16 cellular contexts compared by ENCODE assay signal in the genomic region with DNA sequence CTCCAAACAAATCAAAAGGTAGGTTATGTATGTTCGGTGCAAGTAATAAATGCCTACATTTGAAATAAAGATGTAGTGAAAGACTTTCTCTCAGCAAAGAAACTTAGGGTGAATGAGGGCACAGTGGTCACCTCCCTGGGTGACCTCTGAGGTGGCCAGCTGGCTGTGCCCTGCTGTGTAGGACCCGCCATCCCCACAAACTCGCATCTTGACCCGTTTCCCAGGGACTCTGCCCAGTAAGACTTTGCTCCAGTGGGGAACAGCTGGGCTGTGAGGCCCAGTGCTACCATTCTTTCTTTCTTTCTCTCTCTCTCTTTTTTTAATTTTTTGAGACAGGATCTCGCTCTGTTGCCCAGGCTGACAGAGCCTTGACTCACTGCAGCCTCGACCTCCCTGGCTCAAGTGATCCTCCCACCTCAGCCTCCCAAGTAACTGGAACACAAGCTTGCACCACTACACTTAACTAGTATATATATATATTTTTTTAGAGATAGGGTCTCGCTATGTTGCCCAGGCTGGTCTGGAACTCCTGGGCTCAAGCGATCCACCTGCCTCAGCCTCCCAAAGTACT. TPM values are rescaled to one million over a fixed set of nuclear protein-coding genes. Genes with fewer than 3 reads are reported as not detected.
A peak's percentile ranks its signal among the peaks of the same experiment; 100 is the strongest.
DNase-seq lines count a peak whose midpoint lies in the region; ATAC-seq and TF ChIP-seq lines count a peak whose summit lies in the region.
"Had no signal": no experiment of that assay in that cellular context is flagged by ENCODE, and none has a peak within 500 bp of the region (broad histone marks: within the 10 kb centered on the region; RNA-seq: fewer than 3 reads in every experiment).

No MANE protein-coding gene starts in this region.

- H3K9me3 ChIP-seq in endodermal cell (ENCODE audit: control insufficient read depth, low read length) (no peaks in the 10 kb centered on the region), gastrocnemius medialis (no peaks in the 10 kb centered on the region)

- CTCF ChIA-PET in activated naive CD4-positive, alpha-beta T cell treated with anti-CD3 and anti-CD28 coated beads for 36 hours (lab: Charles Lee): interaction anchor here (0.7 kb wide), 1 partner anchor 201 kb away, joined by 3 read pairs; no protein-coding TSS in a partner anchor

- peak overlapping the region; percentile 59 for H3K27ac Mint-ChIP-seq in activated naive CD4-positive, alpha-beta T cell treated with anti-CD3 and anti-CD28 coated beads for 36 hours
- no peak overlapping the region for H3K27ac Mint-ChIP-seq in endodermal cell
- no peak overlapping the region for H3K27ac Mint-ChIP-seq in stimulated activated memory B cell treated with anti-CD40 and anti-IgM and Interleukin-4, amounts not matched to agents 10 μg/mL and 1 μg/mL and 100 μg/mL, for 72 hours
- H3K27ac Mint-ChIP-seq: CD8-positive, alpha-beta memory T cell had no signal

- H3K9me3 Mint-ChIP-seq in activated naive CD4-positive, alpha-beta T cell treated with anti-CD3 and anti-CD28 coated beads for 36 hours: no peaks in the 10 kb centered on the region
- H3K9me3 Mint-ChIP-seq in endodermal cell: no peaks in the 10 kb centered on the region
- peaks cover 2% of the 10 kb centered on the region for H3K9me3 Mint-ChIP-seq in stimulated activated memory B cell treated with anti-CD40 and anti-IgM and Interleukin-4, amounts not matched to agents 10 μg/mL and 1 μg/mL and 100 μg/mL, for 72 hours
- H3K9me3 Mint-ChIP-seq: CD8-positive, alpha-beta memory T cell had no signal

- DNase-seq in activated naive CD4-positive, alpha-beta T cell treated with anti-CD3 and anti-CD28 coated beads for 36 hours: no peak
- no peak for DNase-seq in activated naive CD4-positive, alpha-beta T cell (lab: John Stamatoyannopoulos, UW)
- DNase-seq in endodermal cell (peak; percentile 17), left lobe of liver (ENCODE audit: low spot score) (no peak), gastrocnemius medialis (no peak), NCI-H2196 treated with DMSO at 0.1 percent for 48 hours (lab: John Stamatoyannopoulos, UW; ENCODE audit: unreplicated experiment) (no peak)
- no peak for DNase-seq in activated CD4-positive, alpha-beta T cell treated with anti-CD3 and anti-CD28 coated beads for 4 hours
- DNase-seq: CD8-positive, alpha-beta memory T cell; DMS79; IMR-90; NCI-H1105 treated with DMSO at 0.1 percent for 48 hours; NCI-H187; NCI-H69 had no signal

- WGBS in endodermal cell (ENCODE audit: insufficient coverage in 1 of 2, insufficient read length in 1 of 2), 2 experiments: 86 to 87% methylated on average over 5 to 8 of the region's 8 CpGs

- peak; percentile 46 for ATAC-seq in left lobe of liver
- ATAC-seq in gastrocnemius medialis: peak in 1 of 2 donors; percentile 4
- ATAC-seq in stimulated activated memory B cell treated with anti-CD40 and anti-IgM and Interleukin-4, amounts not matched to agents 10 μg/mL and 1 μg/mL and 100 μg/mL, for 72 hours: no peak

- H3K4me3 ChIP-seq in endodermal cell (ENCODE audit: low read length) (no peak overlapping the region), gastrocnemius medialis (no peak overlapping the region)
- H3K4me3 ChIP-seq: BLaER1 treated with 17β-estradiol and CSF1 and Interleukin-3, amounts not matched to agents 10 nM and 100 nM had no signal

- intact Hi-C loops in activated naive CD4-positive, alpha-beta T cell treated with anti-CD3 and anti-CD28 coated beads for 36 hours (cut with micrococcal nuclease): no loop called here
- intact Hi-C loops in gastrocnemius medialis (cut with DNase I; ENCODE audit: low total_unique reads): no loop called here

- no peak for TF ChIP-seq CTCF in endodermal cell (conservative IDR thresholded peaks at IDR 0.05)
- no peak for TF ChIP-seq CTCF in gastrocnemius medialis (IDR thresholded peaks at IDR 0.05 in 4 of 5, conservative IDR thresholded peaks at IDR 0.05 in 1 of 5)

- no peaks in the 10 kb centered on the region for H3K27me3 Mint-ChIP-seq in activated naive CD4-positive, alpha-beta T cell treated with anti-CD3 and anti-CD28 coated beads for 36 hours (ENCODE audit: low read depth)
- peaks cover 1% of the 10 kb centered on the region for H3K27me3 Mint-ChIP-seq in endodermal cell (ENCODE audit: insufficient read depth)
- peaks cover 4% of the 10 kb centered on the region for H3K27me3 Mint-ChIP-seq in stimulated activated memory B cell treated with anti-CD40 and anti-IgM and Interleukin-4, amounts not matched to agents 10 μg/mL and 1 μg/mL and 100 μg/mL, for 72 hours

- TF ChIP-seq POLR2A in gastrocnemius medialis (IDR thresholded peaks at IDR 0.05): no peak

- H3K4me1 Mint-ChIP-seq in activated naive CD4-positive, alpha-beta T cell treated with anti-CD3 and anti-CD28 coated beads for 36 hours (ENCODE audit: low read depth): no peaks in the 10 kb centered on the region
- H3K4me1 Mint-ChIP-seq in endodermal cell: no peaks in the 10 kb centered on the region
- H3K4me1 Mint-ChIP-seq in stimulated activated memory B cell treated with anti-CD40 and anti-IgM and Interleukin-4, amounts not matched to agents 10 μg/mL and 1 μg/mL and 100 μg/mL, for 72 hours: no peaks in the 10 kb centered on the region
- H3K4me1 Mint-ChIP-seq: CD8-positive, alpha-beta memory T cell had no signal

- no peak overlapping the region for H3K9ac ChIP-seq in endodermal cell (ENCODE audit: extremely low read depth, low read length, poor library complexity, severe bottlenecking)
- H3K9ac ChIP-seq: BLaER1 treated with 17β-estradiol and CSF1 and Interleukin-3, amounts not matched to agents 10 nM and 100 nM had no signal

- H3K36me3 Mint-ChIP-seq in activated naive CD4-positive, alpha-beta T cell treated with anti-CD3 and anti-CD28 coated beads for 36 hours (ENCODE audit: low read depth): no peaks in the 10 kb centered on the region
- H3K36me3 Mint-ChIP-seq in endodermal cell (ENCODE audit: low read depth): no peaks in the 10 kb centered on the region
- no peaks in the 10 kb centered on the region for H3K36me3 Mint-ChIP-seq in stimulated activated memory B cell treated with anti-CD40 and anti-IgM and Interleukin-4, amounts not matched to agents 10 μg/mL and 1 μg/mL and 100 μg/mL, for 72 hours

- in situ Hi-C loops in gastrocnemius medialis (cut with MboI; ENCODE audit: low sequenced_read_pairs in 4 of 4): no loop called here

- no peak overlapping the region for H3K4me3 Mint-ChIP-seq in activated naive CD4-positive, alpha-beta T cell treated with anti-CD3 and anti-CD28 coated beads for 36 hours
- H3K4me3 Mint-ChIP-seq in endodermal cell: no peak overlapping the region
- H3K4me3 Mint-ChIP-seq in stimulated activated memory B cell treated with anti-CD40 and anti-IgM and Interleukin-4, amounts not matched to agents 10 μg/mL and 1 μg/mL and 100 μg/mL, for 72 hours: no peak overlapping the region
- H3K4me3 Mint-ChIP-seq: CD8-positive, alpha-beta memory T cell had no signal

- H3K36me3 ChIP-seq in endodermal cell (ENCODE audit: control insufficient read depth, insufficient read depth, low read length): no peaks in the 10 kb centered on the region
- H3K36me3 ChIP-seq in gastrocnemius medialis: no peaks in the 10 kb centered on the region
- H3K36me3 ChIP-seq: BLaER1 treated with 17β-estradiol and CSF1 and Interleukin-3, amounts not matched to agents 10 nM and 100 nM had no signal

- H3K27ac ChIP-seq in endodermal cell (ENCODE audit: low read depth, low read length) (no peak overlapping the region), gastrocnemius medialis (peak overlapping the region; percentile 75 to 84 (median 80))
- H3K27ac ChIP-seq: BLaER1 treated with 17β-estradiol and CSF1 and Interleukin-3, amounts not matched to agents 10 nM and 100 nM had no signal

- H3K27me3 ChIP-seq in endodermal cell (ENCODE audit: control insufficient read depth, insufficient read depth, low read length, poor library complexity, severe bottlenecking) (no peaks in the 10 kb centered on the region), gastrocnemius medialis (no peaks in the 10 kb centered on the region)

- H3K4me1 ChIP-seq in endodermal cell (ENCODE audit: control insufficient read depth, insufficient read depth, low read length) (no peaks in the 10 kb centered on the region), gastrocnemius medialis (peaks cover 3 to 12% of the 10 kb centered on the region in 2 donors)
- H3K4me1 ChIP-seq: BLaER1 treated with 17β-estradiol and CSF1 and Interleukin-3, amounts not matched to agents 10 nM and 100 nM had no signal

RNA-seq across cellular contexts. Expression of gene GAREM2, which starts 8.2 kb away (rescaled TPM):
- total RNA-seq in activated naive CD4-positive, alpha-beta T cell treated with anti-CD3 and anti-CD28 coated beads for 36 hours: 1 to 10 TPM; 1.1 to 1.3 TPM
- 1 to 10 TPM; 6.0 to 8.1 TPM for total RNA-seq in endodermal cell
- 31.1 TPM for polyA plus RNA-seq in endodermal cell (2013, experiment 1 of 2)
- 25.1 TPM for polyA plus RNA-seq in endodermal cell (2013, experiment 2 of 2)
- total RNA-seq in left lobe of liver: 0.15 TPM
- total RNA-seq in gastrocnemius medialis: 1 to 10 TPM in 2 of 4 donors, under 1 TPM in 2; 0.25 to 1.8 (median 0.74) TPM
- total RNA-seq: OCI-LY7 had no signal
